Comparison of ENCODE assay signal across 1 cellular context in genomic region chr5:92086059-92086811, GRCh38.
A peak's percentile ranks its signal among the peaks of the same experiment; 100 is the strongest.
TF ChIP-seq lines count a peak whose summit lies in the region.

No MANE protein-coding gene starts in this region.

TF ChIP-seq in HEK293, 187 proteins besides CTCF, POLR2A, EP300 and RAD21 (continued from another document):
- TF ChIP-seq PRDM2 (tag by site-specific recombination; IDR thresholded peaks at IDR 0.05; ENCODE audit: borderline replicate concordance) (no peak), ZBTB8A (tag by site-specific recombination; IDR thresholded peaks at IDR 0.05) (peak; percentile 74), ZNF354C (tag by site-specific recombination; IDR thresholded peaks at IDR 0.05; ENCODE audit: borderline replicate concordance, low read depth) (peak; percentile 50; the same call in 1 of the 2 replicates), ZFP37 (tag by site-specific recombination; IDR thresholded peaks at IDR 0.05) (0 out of 2 replicates have a peak, but pooled peaks have one; percentile 33), MZF1 (tag by site-specific recombination; IDR thresholded peaks at IDR 0.05; ENCODE audit: borderline replicate concordance) (peak; percentile 48; the same call in 1 of the 2 replicates), GLI4 (tag by site-specific recombination; IDR thresholded peaks at IDR 0.05) (no peak), SP2 (tag by site-specific recombination; IDR thresholded peaks at IDR 0.05) (no peak), REST (tag by site-specific recombination; IDR thresholded peaks at IDR 0.05) (peak; percentile 66; the same call in 1 of the 2 replicates), GLIS1 (tag by site-specific recombination; IDR thresholded peaks at IDR 0.05) (no peak), ZNF558 (tag by site-specific recombination; IDR thresholded peaks at IDR 0.05) (0 out of 2 replicates have a peak, but pooled peaks have one; percentile 63), ZNF530 (tag by site-specific recombination; IDR thresholded peaks at IDR 0.05; ENCODE audit: low read depth) (0 out of 2 replicates have a peak, but pooled peaks have one; percentile 45), ZNF510 (tag by site-specific recombination; IDR thresholded peaks at IDR 0.05; ENCODE audit: insufficient replicate concordance) (peak; percentile 67), ZNF433 (tag by site-specific recombination; IDR thresholded peaks at IDR 0.05; ENCODE audit: low read depth) (peak; percentile 71), ZNF140 (tag by site-specific recombination; IDR thresholded peaks at IDR 0.05) (peak; percentile 77), ZNF19 (tag by site-specific recombination; IDR thresholded peaks at IDR 0.05; ENCODE audit: low read depth) (peak; percentile 48; the same call in 1 of the 2 replicates), ZBTB11 (tag by site-specific recombination; conservative IDR thresholded peaks at IDR 0.05; ENCODE audit: low read depth) (peak; percentile 78), ZNF311 (tag by site-specific recombination; IDR thresholded peaks at IDR 0.05; ENCODE audit: borderline replicate concordance) (no peak), YY1 (tag by site-specific recombination; IDR thresholded peaks at IDR 0.05) (no peak), ZNF292 (tag by site-specific recombination; IDR thresholded peaks at IDR 0.05; ENCODE audit: borderline replicate concordance, low read depth) (peak; percentile 82; the same call in 1 of the 2 replicates), ZNF341 (tag by site-specific recombination; IDR thresholded peaks at IDR 0.05; ENCODE audit: low read depth) (peak; percentile 19; the same call in 1 of the 2 replicates), ZNF518A (tag by site-specific recombination; conservative IDR thresholded peaks at IDR 0.05; ENCODE audit: low read depth) (peak; percentile 87), BCL6B (tag by site-specific recombination; IDR thresholded peaks at IDR 0.05) (no peak), ZNF654 (tag by site-specific recombination; IDR thresholded peaks at IDR 0.05; ENCODE audit: low read depth) (peak; percentile 31)
TF ChIP-seq in HEK293: peak in this region for 29.
